8 cellular contexts compared by ENCODE assay signal in genomic region chr18:5895300-5895885, GRCh38. TPM values are rescaled to one million over a fixed set of nuclear protein-coding genes. Genes with fewer than 3 reads are reported as not detected.
DNase-seq lines count a peak whose midpoint lies in the region; ATAC-seq and TF ChIP-seq lines count a peak whose summit lies in the region.
"Had no signal": no experiment of that assay in that cellular context is flagged by ENCODE, and none has a peak within 500 bp of the region (broad histone marks: within the 10 kb centered on the region; RNA-seq: fewer than 3 reads in every experiment).

Gene TMEM200C, minus strand, starts transcription at chr18:5895522. Its CDS starts 3,459 bp downstream, at chr18:5892063.

- H3K27me3 ChIP-seq in HUES6 (ENCODE audit: control insufficient read depth, insufficient read depth, low read length), result peaks cover 72% of the 10 kb centered on the region

- peak; percentile 85 for DNase-seq in ecto neural progenitor cell (ENCODE audit: low spot score)
- no peak for DNase-seq in naive B cell
- no peak for DNase-seq in A172 (ENCODE audit: low spot score)
- DNase-seq in HFFc6, result no peak
- DNase-seq in midbrain (lab: John Stamatoyannopoulos, UW), result no peak

- H3K4me1 ChIP-seq in HUES6 (ENCODE audit: control insufficient read depth, insufficient read depth, low read length), result peaks cover 35% of the 10 kb centered on the region

- H3K4me1 Mint-ChIP-seq in naive B cell, result peaks cover 11 to 18% (median 15%) of the 10 kb centered on the region in 3 donors
- no peaks in the 10 kb centered on the region for H3K4me1 Mint-ChIP-seq in HFFc6 (ENCODE audit: low read depth)

- H3K9ac ChIP-seq in HUES6 (ENCODE audit: low read length), result peak within 1 kb of the TSS; percentile 68

- no peaks in the 10 kb centered on the region; the same call in 1 of the 2 replicates for H3K9me3 ChIP-seq in HUES6 (ENCODE audit: control insufficient read depth, insufficient read depth, low read depth, low read length)

- H3K9me3 Mint-ChIP-seq in naive B cell, result peaks cover 0 to 2% (median 0%) of the 10 kb centered on the region in 7 donors
- H3K9me3 Mint-ChIP-seq in HFFc6, result peaks cover 5% of the 10 kb centered on the region; the same call in 1 of the 2 replicates

- H3K27me3 Mint-ChIP-seq in naive B cell (peaks cover 72 to 84% (median 81%) of the 10 kb centered on the region in 3 donors), HFFc6 (ENCODE audit: insufficient read depth) (peaks cover 8% of the 10 kb centered on the region)

- TF ChIP-seq CTCF in HFFc6 (IDR thresholded peaks at IDR 0.05), result no peak

- H3K36me3 ChIP-seq in HUES6 (ENCODE audit: control insufficient read depth, insufficient read depth, low read length), result no peaks in the 10 kb centered on the region

- H3K36me3 Mint-ChIP-seq in naive B cell, result no peaks in the 10 kb centered on the region
- H3K36me3 Mint-ChIP-seq in HFFc6 (ENCODE audit: low read depth), result no peaks in the 10 kb centered on the region

- peak within 1 kb of the TSS; percentile 60 to 85 (median 74) for H3K4me3 Mint-ChIP-seq in naive B cell
- no peak within 1 kb of the TSS for H3K4me3 Mint-ChIP-seq in HFFc6

- H3K27ac ChIP-seq in HUES6 (ENCODE audit: low read depth, low read length), result no peak within 1 kb of the TSS; the same call in 1 of the 2 replicates

- ATAC-seq in GM18511 (IDR thresholded peaks at IDR 0.05; ENCODE audit: unreplicated experiment) (peak; percentile 52), naive B cell (ENCODE audit: low read depth in 2 of 2) (no peak)

- peak within 1 kb of the TSS in 2 of 6 donors; percentile 38 to 62 for H3K27ac Mint-ChIP-seq in naive B cell
- no peak within 1 kb of the TSS for H3K27ac Mint-ChIP-seq in HFFc6

- H3K4me3 ChIP-seq in HUES6 (ENCODE audit: low read depth, low read length), result peak within 1 kb of the TSS; percentile 83

RNA-seq across cellular contexts. Expression of gene TMEM200C, which starts in this region (rescaled TPM):
- not detected for polyA plus RNA-seq in naive B cell (ENCODE audit: low read depth in 6 of 6)
- total RNA-seq in A172 (2014; rRNA removed; shearing (Covaris generic)), result not detected in 2 replicates
- total RNA-seq in HFFc6 (2021; fragmentation: NEBNext Ultra II Directional; extraction: Animal tissue kit (Norgen Biotek cat#: 25700)), result not detected
- total RNA-seq: lung microvascular endothelial cell had no signal
